31 cellular contexts compared by ENCODE assay signal in the genomic region with DNA sequence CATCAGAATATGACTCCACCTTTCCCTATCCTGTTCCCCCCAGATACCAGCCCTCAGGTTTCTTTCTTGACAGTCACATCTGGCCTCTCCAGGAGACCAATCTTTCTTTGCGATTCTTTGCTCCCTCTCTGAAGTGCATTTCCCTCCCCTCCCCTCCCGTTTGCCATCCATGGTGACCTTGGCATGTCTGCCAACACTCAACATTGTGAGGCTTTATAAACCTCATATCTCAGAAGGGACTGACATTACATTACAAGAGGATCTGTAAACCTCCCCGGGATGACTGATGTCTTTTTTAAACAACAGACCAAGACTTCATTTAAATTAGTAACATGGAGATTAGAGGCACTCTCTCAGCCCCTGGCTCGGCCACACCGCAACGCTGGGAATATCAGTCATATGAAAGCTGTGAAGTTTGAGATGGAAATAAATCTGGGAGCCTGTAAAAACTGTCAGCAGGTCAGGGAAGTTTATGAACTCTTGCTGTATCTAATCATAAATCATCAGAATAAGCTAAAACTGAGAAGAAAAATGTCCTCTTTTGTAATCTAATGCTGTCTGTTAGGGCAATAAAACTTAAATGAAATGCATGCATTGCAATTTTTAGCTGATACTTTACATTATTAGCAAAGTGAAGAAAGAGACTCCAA.
"Had no signal": no experiment of that assay in that cellular context is flagged by ENCODE, and none has a peak within 500 bp of the region (broad histone marks: within the 10 kb centered on the region; RNA-seq: fewer than 3 reads in every experiment).

No MANE protein-coding gene starts in this region.

- H3K4me1 ChIP-seq: gastrocnemius medialis, sigmoid colon, upper lobe of left lung had no signal

- H3K36me3 ChIP-seq: gastrocnemius medialis, neutrophil, sigmoid colon, upper lobe of left lung, WERI-Rb-1 had no signal

- H3K36me3 Mint-ChIP-seq: activated naive CD8-positive, alpha-beta T cell; stimulated activated memory B cell treated with anti-CD40 and anti-IgM and Interleukin-4, amounts not matched to agents 10 μg/mL and 1 μg/mL and 100 μg/mL, for 72 hours had no signal

- DNase-seq: activated CD4-positive, alpha-beta T cell treated with anti-CD3 and anti-CD28 coated beads for 48 hours; activated CD4-positive, alpha-beta T cell treated with anti-CD3 and anti-CD28 coated beads, Interleukin-2, amount 50 U/mL, for 48 hours; activated CD8-positive, alpha-beta memory T cell treated with anti-CD3 and anti-CD28 coated beads for 24 hours; activated effector memory CD4-positive, alpha-beta T cell treated with Interleukin-2 at 50 U/mL for 16 hours; activated naive CD4-positive, alpha-beta T cell treated with Interleukin-2 at 50 U/mL for 16 hours; anterior cingulate cortex; cortex of kidney; effector memory CD8-positive, alpha-beta T cell; erythroblast; gastrocnemius medialis; glutamatergic neuron; hippocampal formation; sigmoid colon; stimulated activated CD4-positive, alpha-beta T cell treated with anti-CD3 and anti-CD28 coated beads, Interleukin-1b, Interleukin-23, amount 100 ng/mL, for 48 hours; stimulated activated CD4-positive, alpha-beta T cell treated with anti-CD3 and anti-CD28 coated beads, Interleukin-4, amount 100 ng/mL, for 4 hours; stimulated activated CD8-positive, alpha-beta memory T cell treated with anti-CD3 and anti-CD28 coated beads, Interleukin-4, amount 100 ng/mL, for 48 hours; stimulated activated naive CD8-positive, alpha-beta T cell treated with anti-CD3 and anti-CD28 coated beads, Interleukin-15, amount 100 ng/mL, for 72 hours; substantia nigra; T-helper 17 cell; T1000; upper lobe of left lung; WERI-Rb-1 had no signal

- ATAC-seq: activated CD4-positive, CD25-positive, alpha-beta regulatory T cell treated with anti-CD3 and anti-CD28 coated beads, Interleukin-2, amount 50 U/mL, for 24 hours; effector memory CD8-positive, alpha-beta T cell; gastrocnemius medialis; left lobe of liver; stimulated activated memory B cell treated with anti-CD40 and anti-IgM and Interleukin-4, amounts not matched to agents 10 μg/mL and 1 μg/mL and 100 μg/mL, for 72 hours; stimulated activated naive CD8-positive, alpha-beta T cell treated with anti-CD3 and anti-CD28 coated beads, Interleukin-15, amount 100 ng/mL, for 72 hours; T-helper 17 cell had no signal

- H3K9me3 ChIP-seq: gastrocnemius medialis, neutrophil, sigmoid colon, upper lobe of left lung had no signal

- H3K9me3 Mint-ChIP-seq: stimulated activated memory B cell treated with anti-CD40 and anti-IgM and Interleukin-4, amounts not matched to agents 10 μg/mL and 1 μg/mL and 100 μg/mL, for 72 hours had no signal

- H3K4me3 Mint-ChIP-seq: activated naive CD8-positive, alpha-beta T cell; effector memory CD8-positive, alpha-beta T cell; nephron; stimulated activated memory B cell treated with anti-CD40 and anti-IgM and Interleukin-4, amounts not matched to agents 10 μg/mL and 1 μg/mL and 100 μg/mL, for 72 hours; stimulated activated naive CD8-positive, alpha-beta T cell treated with anti-CD3 and anti-CD28 coated beads, Interleukin-15, amount 100 ng/mL, for 72 hours; T-helper 17 cell had no signal

- H3K27me3 ChIP-seq: neutrophil, sigmoid colon, upper lobe of left lung had no signal

- H3K27ac ChIP-seq: gastrocnemius medialis, neutrophil, sigmoid colon, upper lobe of left lung, WERI-Rb-1 had no signal

- H3K27me3 Mint-ChIP-seq: effector memory CD8-positive, alpha-beta T cell; progenitor cell of endocrine pancreas; stimulated activated memory B cell treated with anti-CD40 and anti-IgM and Interleukin-4, amounts not matched to agents 10 μg/mL and 1 μg/mL and 100 μg/mL, for 72 hours; T-helper 17 cell had no signal

- H3K4me1 Mint-ChIP-seq: stimulated activated memory B cell treated with anti-CD40 and anti-IgM and Interleukin-4, amounts not matched to agents 10 μg/mL and 1 μg/mL and 100 μg/mL, for 72 hours; stimulated activated naive CD8-positive, alpha-beta T cell treated with anti-CD3 and anti-CD28 coated beads, Interleukin-15, amount 100 ng/mL, for 72 hours; T-helper 17 cell had no signal

- H3K4me3 ChIP-seq: gastrocnemius medialis, lung, sigmoid colon, smooth muscle cell, upper lobe of left lung had no signal

- H3K27ac Mint-ChIP-seq: activated naive CD8-positive, alpha-beta T cell; effector memory CD8-positive, alpha-beta T cell; nephron; progenitor cell of endocrine pancreas; stimulated activated memory B cell treated with anti-CD40 and anti-IgM and Interleukin-4, amounts not matched to agents 10 μg/mL and 1 μg/mL and 100 μg/mL, for 72 hours; stimulated activated naive CD8-positive, alpha-beta T cell treated with anti-CD3 and anti-CD28 coated beads, Interleukin-15, amount 100 ng/mL, for 72 hours; T-helper 17 cell had no signal
